9 cellular contexts compared by ENCODE assay signal in the genomic region with DNA sequence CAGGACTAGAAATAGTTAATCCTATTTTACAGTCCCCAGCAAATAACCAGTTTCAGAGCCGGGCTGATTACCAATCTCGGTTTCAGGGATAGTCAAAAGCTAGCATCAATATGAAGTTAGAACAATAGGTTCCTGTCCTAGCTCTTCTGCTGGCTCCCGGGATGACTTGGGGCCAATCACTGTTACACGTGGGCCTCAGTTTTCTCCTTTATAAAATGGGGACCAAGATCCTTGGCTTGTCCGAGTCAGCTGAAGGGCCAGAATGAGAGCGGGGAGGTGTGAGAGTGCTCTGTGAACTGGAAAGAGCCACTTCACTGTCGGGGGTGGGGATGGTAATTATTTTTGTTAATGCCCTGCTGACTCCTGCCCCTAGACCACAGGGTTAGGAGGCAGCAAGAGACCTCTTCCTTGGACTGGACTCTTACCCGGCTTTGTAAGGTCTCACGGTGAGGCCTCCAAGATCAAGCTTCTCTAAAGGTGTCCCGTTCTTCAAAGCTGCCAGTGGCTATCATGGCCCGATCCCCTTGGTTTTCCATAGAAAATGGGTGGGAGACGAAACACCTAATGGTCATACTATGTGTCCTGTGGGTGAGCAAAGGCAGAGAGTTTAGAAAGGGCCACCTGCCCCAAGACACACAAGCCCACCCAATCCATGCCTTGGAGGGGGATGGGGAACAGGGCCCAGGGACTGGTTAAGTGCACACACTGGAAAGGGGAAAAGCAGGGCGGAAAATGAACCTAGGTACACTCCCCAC. TPM values are rescaled to one million over a fixed set of nuclear protein-coding genes. Genes with fewer than 3 reads are reported as not detected.
A peak's percentile ranks its signal among the peaks of the same experiment; 100 is the strongest.
DNase-seq lines count a peak whose midpoint lies in the region; ATAC-seq, FAIRE-seq and TF ChIP-seq lines count a peak whose summit lies in the region.
"Had no signal": no experiment of that assay in that cellular context is flagged by ENCODE, and none has a peak within 500 bp of the region (broad histone marks: within the 10 kb centered on the region; RNA-seq: fewer than 3 reads in every experiment).

No MANE protein-coding gene starts in this region.

- no peak for TF ChIP-seq POLR2A in H1 (IDR thresholded peaks at IDR 0.05; ENCODE audit: control extremely low read depth in 1 of 2, low read depth in 2 of 2, low read length in 2 of 2)

- no peak overlapping the region for H2BK20ac ChIP-seq in H1 (ENCODE audit: low read length)

- H2BK5ac ChIP-seq in H1 (ENCODE audit: low read depth, low read length): no peak overlapping the region

- peak overlapping the region; percentile 86 to 100 for H3K4me2 ChIP-seq in H1 (ENCODE audit: insufficient read depth in 1 of 2, low read depth in 2 of 2, low read length in 2 of 2)

- H3K4me3 ChIP-seq in GM06990 (replicated peaks; ENCODE audit: low read depth, low read length) (peak overlapping the region; percentile 94), NT2/D1 (ENCODE audit: insufficient read length, low read depth) (peak overlapping the region; percentile 65), H1 (ENCODE audit: extremely low read depth in 1 of 4, insufficient read depth in 2 of 4, low read depth in 3 of 4, low read length in 4 of 4) (peak overlapping the region; percentile 69 to 96 (median 78); a peak in 5 of 8 replicates)

- peaks cover 0 to 6% of the 10 kb centered on the region in 2 experiments for H4K20me1 ChIP-seq in H1 (replicated peaks in 1 of 2; ENCODE audit: control insufficient read depth in 1 of 2, insufficient read depth in 2 of 2, low read length in 2 of 2)

- TF ChIP-seq CTCF in GM06990 (IDR thresholded peaks at IDR 0.05; ENCODE audit: insufficient read depth, low read length, poor library complexity, severe bottlenecking): no peak
- no peak for TF ChIP-seq CTCF in H1 (IDR thresholded peaks at IDR 0.05; ENCODE audit: control extremely low read depth in 1 of 3, insufficient read depth in 1 of 3, low read depth in 1 of 3, low read length in 3 of 3)

- peaks cover 0 to 6% of the 10 kb centered on the region in 2 experiments; a peak in 1 of 4 replicates for H3K79me2 ChIP-seq in H1 (ENCODE audit: control insufficient read depth in 1 of 2, insufficient read depth in 2 of 2, low read length in 2 of 2)

- CTCF ChIA-PET in H1 (lab: Charles Lee; ENCODE audit: partially characterized antibody): interaction anchor here (1.0 to 4.9 kb wide), 3 partner anchors 18 to 51 kb away, joined by 3 to 22 read pairs (median 4); no protein-coding TSS in a partner anchor

- H3K23ac ChIP-seq in H1 (ENCODE audit: insufficient read length): no peak overlapping the region

- no peak for TF ChIP-seq EP300 in H1 (IDR thresholded peaks at IDR 0.05; ENCODE audit: borderline replicate concordance in 1 of 2, low read depth in 2 of 2, low read length in 2 of 2)

- H3K36me3 ChIP-seq in GM06990 (ENCODE audit: control insufficient read depth, insufficient read depth, low read length) (peaks cover 27% of the 10 kb centered on the region), NT2/D1 (ENCODE audit: insufficient read depth, insufficient read length, low read length) (peaks cover 52% of the 10 kb centered on the region), H1 (ENCODE audit: control insufficient read depth in 2 of 4, insufficient read depth in 4 of 4, low read length in 3 of 4) (peaks cover 16 to 49% (median 26%) of the 10 kb centered on the region in 4 experiments)

- intact Hi-C loops in posterior vena cava (cut with DNase I): loop anchor here in 1 of 2 donors (5.0 kb wide), 1 partner anchor 36 kb away; no protein-coding TSS in a partner anchor

- TF ChIP-seq RAD21 in H1 (IDR thresholded peaks at IDR 0.05 in 1 of 2, conservative IDR thresholded peaks at IDR 0.05 in 1 of 2; ENCODE audit: low read depth in 2 of 2, low read length in 2 of 2): no peak

- H3K23me2 ChIP-seq in H1 (ENCODE audit: low read depth, low read length): peaks cover 10% of the 10 kb centered on the region

- no peak overlapping the region; the same call in 1 of the 2 replicates for H2AK5ac ChIP-seq in H1 (ENCODE audit: low read depth, low read length)

- H4K8ac ChIP-seq in H1 (ENCODE audit: extremely low read depth, insufficient read depth, low read length): no peak overlapping the region; the same call in 1 of the 2 replicates

- no peak overlapping the region for H3K14ac ChIP-seq in H1 (ENCODE audit: insufficient read length)

- no peak overlapping the region for H2BK120ac ChIP-seq in H1 (replicated peaks; ENCODE audit: low read depth, low read length)

- POLR2A ChIA-PET in H1 (lab: Charles Lee; ENCODE audit: partially characterized antibody): interaction anchor here (1.2 to 6.8 kb wide), 7 partner anchors 11 to 39 kb away, joined by 3 to 94 read pairs (median 11); no protein-coding TSS in a partner anchor

- no peaks in the 10 kb centered on the region for H3K27me3 ChIP-seq in GM06990 (replicated peaks; ENCODE audit: control insufficient read depth, insufficient read depth, low read length)
- H3K27me3 ChIP-seq in NT2/D1 (ENCODE audit: insufficient read depth, insufficient read length): no peaks in the 10 kb centered on the region
- peaks cover 0 to 2% (median 0%) of the 10 kb centered on the region in 4 experiments; a peak in 2 of 7 replicates for H3K27me3 ChIP-seq in H1 (replicated peaks in 1 of 4; ENCODE audit: control insufficient read depth in 3 of 4, extremely low read depth in 1 of 4, insufficient read depth in 3 of 4, low read length in 3 of 4)

- no peak overlapping the region for H4K91ac ChIP-seq in H1 (replicated peaks; ENCODE audit: insufficient read length, low read length)

- H2BK15ac ChIP-seq in H1 (ENCODE audit: low read length): 0 out of 2 replicates have a peak overlapping the region, but pooled peaks have one; percentile 5

- 90% methylated on average over 13 of the region's 13 CpGs; no CpG with 5 or more reads in 1 of the 2 experiments for WGBS in H1 (ENCODE audit: extremely low coverage in 1 of 2, insufficient coverage in 1 of 2, insufficient read length in 1 of 2, insufficient replicate concordance in 2 of 2, low coverage in 1 of 2, low lambda C conversion rate in 2 of 2, missing lambda C conversion rate in 1 of 2), 2 experiments

- H3K4ac ChIP-seq in H1 (replicated peaks; ENCODE audit: insufficient read length, low read depth, low read length): no peak overlapping the region

- H3K79me1 ChIP-seq in H1 (ENCODE audit: low read depth, low read length): peaks cover 2% of the 10 kb centered on the region; the same call in 1 of the 2 replicates

- H3K9me3 ChIP-seq in NT2/D1 (ENCODE audit: insufficient read depth, low read length): no peaks in the 10 kb centered on the region
- no peaks in the 10 kb centered on the region for H3K9me3 ChIP-seq in H1 (ENCODE audit: insufficient read depth in 2 of 2, low read depth in 1 of 2, low read length in 1 of 2)

- no peak overlapping the region for H2BK12ac ChIP-seq in H1 (ENCODE audit: low read depth, low read length)

- H3K4me1 ChIP-seq in NT2/D1 (ENCODE audit: insufficient read depth, insufficient read length) (peaks cover 14% of the 10 kb centered on the region), H1 (replicated peaks in 1 of 4; ENCODE audit: control insufficient read depth in 3 of 4, insufficient read depth in 4 of 4, low read length in 3 of 4) (peaks cover 7 to 18% (median 10%) of the 10 kb centered on the region in 4 experiments)

- H3K18ac ChIP-seq in H1 (ENCODE audit: extremely low read depth, low read length): no peak overlapping the region

- H3K27ac ChIP-seq in H1 (ENCODE audit: low read depth, low read length): no peak overlapping the region

- no peak for ATAC-seq in GM21528 (IDR thresholded peaks at IDR 0.05; ENCODE audit: low FRiP score, unreplicated experiment)

- no peak overlapping the region for H3K56ac ChIP-seq in H1 (replicated peaks; ENCODE audit: insufficient read length, low read depth, low read length)

- H3K9ac ChIP-seq in NT2/D1 (ENCODE audit: insufficient read length, low read depth) (peak overlapping the region; percentile 85), H1 (replicated peaks in 1 of 4; ENCODE audit: extremely low read depth in 1 of 4, low read depth in 3 of 4, low read length in 3 of 4) (no peak overlapping the region)

- FAIRE-seq in H1 (lab: Jason Lieb, UNC): no peak

- no peak overlapping the region for H4K5ac ChIP-seq in H1 (ENCODE audit: insufficient read length, low read depth, low read length)

- no peak for DNase-seq in GM06990 (ENCODE audit: extremely low read depth, insufficient read length)
- no peak for DNase-seq in NT2/D1 (ENCODE audit: low read depth, low spot score)
- DNase-seq in H1 (ENCODE audit: low read depth in 1 of 2, low spot score in 2 of 2): no peak
- peak; percentile 32 for DNase-seq in posterior vena cava (ENCODE audit: low spot score)
- DNase-seq in NCI-H1436 (lab: John Stamatoyannopoulos, UW): no peak
- no peak for DNase-seq in inferior parietal cortex (ENCODE audit: extremely low spot score)
- no peak for DNase-seq in NCI-H1105 (lab: John Stamatoyannopoulos, UW)
- DNase-seq: activated effector memory CD4-positive, alpha-beta T cell treated with anti-CD3 and anti-CD28 coated beads, Interleukin-2, amount 50 U/mL, for 16 hours had no signal

- H2AFZ ChIP-seq in H1 (ENCODE audit: low read length): no peak overlapping the region

RNA-seq across cellular contexts. Expression of gene UCP2, which starts 1.4 kb away (rescaled TPM):
- total RNA-seq in H1 (2021; fragmentation: NEBNext Ultra II Directional; extraction: Animal tissue kit (Norgen Biotek cat#: 25700)): 39.8 and 46.2 TPM in 2 replicates
- polyA plus RNA-seq in H1 (2011; rRNA removed): 55.2 and 79.1 TPM in 2 replicates
- polyA plus RNA-seq in H1 (2011; cell fraction: cytosol; rRNA removed): 42.6 TPM
- 42.7 TPM for polyA plus RNA-seq in H1 (2011; cell fraction: nucleus; rRNA removed)
- 28.1 to 49.5 TPM (median 39.5 TPM) in 4 replicates for polyA plus RNA-seq in H1 (2012, experiment 1 of 2)
- polyA plus RNA-seq in H1 (2012, experiment 2 of 2): 31.0 TPM
- 31.3 TPM for polyA plus RNA-seq in H1 (2013, experiment 1 of 2)
- polyA plus RNA-seq in H1 (2013, experiment 2 of 2): 31.0 TPM
- 52.7 and 73.3 TPM in 2 replicates for polyA minus RNA-seq in H1 (2011; rRNA and poly(A)+ RNA removed)
- 54.7 TPM for polyA minus RNA-seq in H1 (2011; cell fraction: cytosol; rRNA and poly(A)+ RNA removed)
- 53.6 TPM for polyA minus RNA-seq in H1 (2011; cell fraction: nucleus; rRNA and poly(A)+ RNA removed)
- 10 to 100 TPM; 22.8 to 38.7 TPM for total RNA-seq in posterior vena cava

RNA-seq across cellular contexts. Expression of gene UCP3, which starts 27.7 kb away (rescaled TPM):
- 0.92 and 1.3 TPM in 2 replicates for total RNA-seq in H1 (2021; fragmentation: NEBNext Ultra II Directional; extraction: Animal tissue kit (Norgen Biotek cat#: 25700))
- polyA plus RNA-seq in H1 (2011; rRNA removed): 0.67 and 0.85 TPM in 2 replicates
- polyA plus RNA-seq in H1 (2011; cell fraction: cytosol; rRNA removed): 0.80 TPM
- 5.5 TPM for polyA plus RNA-seq in H1 (2011; cell fraction: nucleus; rRNA removed)
- 0.59 to 2.2 TPM (median 1.1 TPM) in 4 replicates for polyA plus RNA-seq in H1 (2012, experiment 1 of 2)
- 0.12 TPM for polyA plus RNA-seq in H1 (2012, experiment 2 of 2)
- polyA plus RNA-seq in H1 (2013, experiment 1 of 2): 0.65 TPM
- polyA plus RNA-seq in H1 (2013, experiment 2 of 2): 0.57 TPM
- 1.0 and 1.4 TPM in 2 replicates for polyA minus RNA-seq in H1 (2011; rRNA and poly(A)+ RNA removed)
- not detected for polyA minus RNA-seq in H1 (2011; cell fraction: cytosol; rRNA and poly(A)+ RNA removed)
- polyA minus RNA-seq in H1 (2011; cell fraction: nucleus; rRNA and poly(A)+ RNA removed): 3.5 TPM
- total RNA-seq in posterior vena cava: 1 to 10 TPM; 1.1 to 1.9 TPM

RNA-seq across cellular contexts. Expression of gene DNAJB13, which starts 30.4 kb away (rescaled TPM):
- total RNA-seq in H1 (2021; fragmentation: NEBNext Ultra II Directional; extraction: Animal tissue kit (Norgen Biotek cat#: 25700)): 0.54 TPM in 1 of 2 replicates, not detected in the other
- 0.05 and 0.27 TPM in 2 replicates for polyA plus RNA-seq in H1 (2011; rRNA removed)
- polyA plus RNA-seq in H1 (2011; cell fraction: cytosol; rRNA removed): 0.32 TPM
- 1.0 TPM for polyA plus RNA-seq in H1 (2011; cell fraction: nucleus; rRNA removed)
- polyA plus RNA-seq in H1 (2012, experiment 1 of 2): 0.32 to 0.90 TPM (median 0.56 TPM) in 4 replicates
- not detected for polyA plus RNA-seq in H1 (2012, experiment 2 of 2)
- 0.08 TPM for polyA plus RNA-seq in H1 (2013, experiment 1 of 2)
- polyA plus RNA-seq in H1 (2013, experiment 2 of 2): 0.09 TPM
- polyA minus RNA-seq in H1 (2011; rRNA and poly(A)+ RNA removed): not detected in 2 replicates
- polyA minus RNA-seq in H1 (2011; cell fraction: cytosol; rRNA and poly(A)+ RNA removed): not detected
- polyA minus RNA-seq in H1 (2011; cell fraction: nucleus; rRNA and poly(A)+ RNA removed): 0.50 TPM
- total RNA-seq in posterior vena cava: not detected
